In genomic region chr13:97975280-97975850, GRCh38 we compare ENCODE assay signal across 8 cellular contexts. TPM values are rescaled to one million over a fixed set of nuclear protein-coding genes. Genes with fewer than 3 reads are reported as not detected.
DNase-seq lines count a peak whose midpoint lies in the region; ATAC-seq and TF ChIP-seq lines count a peak whose summit lies in the region.

No MANE protein-coding gene starts in this region.

- peak; percentile 4 for ATAC-seq in HG03060 (IDR thresholded peaks at IDR 0.05; ENCODE audit: low read depth, unreplicated experiment)
- ATAC-seq in HG03460 (IDR thresholded peaks at IDR 0.05; ENCODE audit: unreplicated experiment): no peak
- ATAC-seq in GM21447 (IDR thresholded peaks at IDR 0.05; ENCODE audit: unreplicated experiment): no peak

- peak overlapping the region; percentile 65 for H3K4me3 ChIP-seq in GM08714 (ENCODE audit: low read length)
- peak overlapping the region; percentile 44 to 100 (median 64) for H3K4me3 ChIP-seq in liver (ENCODE audit: low read depth in 1 of 3, low read length in 3 of 3)
- peak overlapping the region; percentile 20 to 70 (median 42) for H3K4me3 ChIP-seq in thyroid gland (replicated peaks in 1 of 3)

- no peaks in the 10 kb centered on the region for H3K9me3 ChIP-seq in liver (ENCODE audit: control insufficient read depth in 4 of 4, low read length in 3 of 4)
- no peaks in the 10 kb centered on the region for H3K9me3 ChIP-seq in thyroid gland

- TF ChIP-seq CTCF in liver (IDR thresholded peaks at IDR 0.05; ENCODE audit: low read depth, low read length, missing input control) (no peak), thyroid gland (IDR thresholded peaks at IDR 0.05) (no peak)

- WGBS in liver: 19% methylated on average over 20 of the region's 20 CpGs
- 21 to 23% methylated on average over 20 of the region's 20 CpGs for WGBS in thyroid gland, 2 donors

- H3K27me3 ChIP-seq in liver (ENCODE audit: control insufficient read depth in 4 of 4, insufficient read depth in 4 of 4, low read length in 3 of 4) (no peaks in the 10 kb centered on the region), thyroid gland (no peaks in the 10 kb centered on the region)

- peak overlapping the region; percentile 92 to 95 for H3K9ac ChIP-seq in liver (ENCODE audit: low read depth in 1 of 2, low read length in 2 of 2)

- H3K27ac ChIP-seq in angular gyrus (ENCODE audit: low read depth, low read length) (peak overlapping the region; percentile 84), liver (ENCODE audit: low read depth in 1 of 2, low read length in 2 of 2) (peak overlapping the region; percentile 97 to 98), thyroid gland (peak overlapping the region; percentile 86 to 94 (median 92))

- in situ Hi-C loops in KBM-7 (cut with MboI; ENCODE audit: low pct_unique_long_range_greater_than_20kb, low sequenced_read_pairs): no loop called here

- H3K4me1 ChIP-seq in liver (ENCODE audit: control insufficient read depth in 4 of 4, insufficient read depth in 4 of 4, low read length in 3 of 4) (peaks cover 7 to 43% (median 23%) of the 10 kb centered on the region in 4 donors), thyroid gland (peaks cover 12 to 20% of the 10 kb centered on the region in 2 donors)

- intact Hi-C loops in thyroid gland (cut with DNase I): no loop called here

- TF ChIP-seq RAD21 in liver (IDR thresholded peaks at IDR 0.05): no peak

- no peak for DNase-seq in thyroid gland
- DNase-seq in KBM-7: no peak

- H3K36me3 ChIP-seq in liver (ENCODE audit: control insufficient read depth in 4 of 4, insufficient read depth in 3 of 4, low read depth in 1 of 4, low read length in 3 of 4): no peaks in the 10 kb centered on the region
- H3K36me3 ChIP-seq in thyroid gland: no peaks in the 10 kb centered on the region

- no peak for TF ChIP-seq POLR2A in thyroid gland (IDR thresholded peaks at IDR 0.05)

TF ChIP-seq in liver, 16 proteins besides CTCF, POLR2A, EP300 and RAD21:
- TF ChIP-seq GABPA (IDR thresholded peaks at IDR 0.05 in 1 of 2, conservative IDR thresholded peaks at IDR 0.05 in 1 of 2) (no peak), HNF4A (conservative IDR thresholded peaks at IDR 0.05) (no peak)

RNA-seq across cellular contexts. Expression of gene IPO5, which starts 21.9 kb away (rescaled TPM):
- total RNA-seq in liver: 10 to 100 TPM; 71.0 to 92.8 TPM
- 10 to 100 TPM; 19.2 to 22.1 TPM for polyA plus RNA-seq in liver
- total RNA-seq in thyroid gland: 100 to 1,000 TPM in 2 of 4 donors, 10 to 100 TPM in 2; 95.4 to 139 (median 108) TPM
